Comparison of ENCODE assay signal across 28 cellular contexts in genomic region chr9:86020731-86021130, GRCh38.
"Had no signal": no experiment of that assay in that cellular context is flagged by ENCODE, and none has a peak within 500 bp of the region (broad histone marks: within the 10 kb centered on the region; RNA-seq: fewer than 3 reads in every experiment).

No MANE protein-coding gene starts in this region.

- H2AFZ ChIP-seq: hepatocyte had no signal

- H3K79me2 ChIP-seq: hepatocyte had no signal

- H3K9me3 Mint-ChIP-seq: activated CD4-positive, alpha-beta T cell treated with anti-CD3 and anti-CD28 coated beads, Interleukin-2, amount 10 ng/mL, durations not matched to agents 7 days and 5 days; activated CD8-positive, alpha-beta T cell treated with anti-CD3 and anti-CD28 coated beads for 36 hours; activated naive CD4-positive, alpha-beta T cell treated with anti-CD3 and anti-CD28 coated beads, Interleukin-2, amount 50 U/mL, for 24 hours; immature natural killer cell; natural killer cell; T-helper 2 cell treated with Interferon-gamma antibody and Interleukin-4, amounts not matched to agents 5 μg/mL and 100 μg/mL, for 36 hours had no signal

- H3K27ac Mint-ChIP-seq: activated CD8-positive, alpha-beta memory T cell treated with anti-CD3 and anti-CD28 coated beads, Interleukin-2, amount 10 ng/mL, durations not matched to agents 7 days and 5 days; natural killer cell had no signal

- H3K4me1 ChIP-seq: ascending aorta, foreskin keratinocyte, left lung, tibial artery had no signal

- H3K27me3 ChIP-seq: adrenal gland, ascending aorta, cardiac muscle cell, foreskin keratinocyte, hepatocyte, left lung, sigmoid colon, tibial artery had no signal

- H3K9me3 ChIP-seq: adrenal gland, ascending aorta, left lung, sigmoid colon, SK-N-SH, tibial artery had no signal

- H3K27me3 Mint-ChIP-seq: activated CD4-positive, alpha-beta T cell treated with anti-CD3 and anti-CD28 coated beads, Interleukin-2, amount 10 ng/mL, durations not matched to agents 7 days and 5 days; activated CD8-positive, alpha-beta memory T cell treated with anti-CD3 and anti-CD28 coated beads, Interleukin-2, amount 10 ng/mL, durations not matched to agents 7 days and 5 days; activated CD8-positive, alpha-beta T cell treated with anti-CD3 and anti-CD28 coated beads for 36 hours; activated naive CD4-positive, alpha-beta T cell treated with anti-CD3 and anti-CD28 coated beads, Interleukin-2, amount 50 U/mL, for 24 hours; progenitor cell of endocrine pancreas had no signal

- H3K4me3 ChIP-seq: adrenal gland, ascending aorta, cardiac muscle cell, coronary artery, hepatocyte, left lung, lung, sigmoid colon, tibial artery had no signal

- DNase-seq: activated CD4-positive, alpha-beta T cell treated with anti-CD3 and anti-CD28 coated beads, Interleukin-2, amount 10 ng/mL, durations not matched to agents 7 days and 5 days; activated CD4-positive, CD25-positive, alpha-beta regulatory T cell treated with anti-CD3 and anti-CD28 coated beads, Interleukin-2, amount 50 U/mL, for 72 hours; activated CD8-positive, alpha-beta memory T cell treated with anti-CD3 and anti-CD28 coated beads, Interleukin-2, amount 10 ng/mL, durations not matched to agents 7 days and 5 days; activated CD8-positive, alpha-beta T cell treated with anti-CD3 and anti-CD28 coated beads for 36 hours; activated gamma-delta T cell; activated T-cell treated with anti-CD3 and anti-CD28 coated beads for 4 hours; adrenal gland; foreskin keratinocyte; immature natural killer cell; kidney glomerular epithelial cell; left lung; natural killer cell; retina; sigmoid colon; SK-N-SH; stimulated activated CD4-positive, alpha-beta T cell treated with anti-CD3 and anti-CD28 coated beads, Interleukin-2, amount 100 ng/mL, for 48 hours; stimulated activated CD8-positive, alpha-beta memory T cell treated with anti-CD3 and anti-CD28 coated beads, Interleukin-4, amount 100 ng/mL, for 48 hours; stimulated activated naive CD8-positive, alpha-beta T cell treated with anti-CD3 and anti-CD28 coated beads, Interleukin-15, Interleukin-2, amounts not matched to agents 100 U/mL and 50 U/mL, for 24 hours; tibial artery; WERI-Rb-1 had no signal

- H3K9ac ChIP-seq: SK-N-SH had no signal

- H3K27ac ChIP-seq: adrenal gland, ascending aorta, cardiac muscle cell, coronary artery, foreskin keratinocyte, hepatocyte, left lung, sigmoid colon, tibial artery, WERI-Rb-1 had no signal

- H3K4me3 Mint-ChIP-seq: activated CD4-positive, alpha-beta T cell treated with anti-CD3 and anti-CD28 coated beads, Interleukin-2, amount 10 ng/mL, durations not matched to agents 7 days and 5 days; activated CD8-positive, alpha-beta memory T cell treated with anti-CD3 and anti-CD28 coated beads, Interleukin-2, amount 10 ng/mL, durations not matched to agents 7 days and 5 days; activated CD8-positive, alpha-beta T cell treated with anti-CD3 and anti-CD28 coated beads for 36 hours; activated naive CD4-positive, alpha-beta T cell treated with anti-CD3 and anti-CD28 coated beads, Interleukin-2, amount 50 U/mL, for 24 hours; immature natural killer cell; natural killer cell; T-helper 2 cell treated with Interferon-gamma antibody and Interleukin-4, amounts not matched to agents 5 μg/mL and 100 μg/mL, for 36 hours had no signal

- ATAC-seq: activated CD8-positive, alpha-beta memory T cell treated with anti-CD3 and anti-CD28 coated beads, Interleukin-2, amount 10 ng/mL, durations not matched to agents 7 days and 5 days; activated CD8-positive, alpha-beta T cell treated with anti-CD3 and anti-CD28 coated beads for 36 hours; foreskin keratinocyte; left lung; natural killer cell; stimulated activated naive CD8-positive, alpha-beta T cell treated with anti-CD3 and anti-CD28 coated beads, Interleukin-15, Interleukin-2, amounts not matched to agents 100 U/mL and 50 U/mL, for 24 hours had no signal

- H3K4me2 ChIP-seq: hepatocyte, SK-N-SH had no signal
